In the genomic region with DNA sequence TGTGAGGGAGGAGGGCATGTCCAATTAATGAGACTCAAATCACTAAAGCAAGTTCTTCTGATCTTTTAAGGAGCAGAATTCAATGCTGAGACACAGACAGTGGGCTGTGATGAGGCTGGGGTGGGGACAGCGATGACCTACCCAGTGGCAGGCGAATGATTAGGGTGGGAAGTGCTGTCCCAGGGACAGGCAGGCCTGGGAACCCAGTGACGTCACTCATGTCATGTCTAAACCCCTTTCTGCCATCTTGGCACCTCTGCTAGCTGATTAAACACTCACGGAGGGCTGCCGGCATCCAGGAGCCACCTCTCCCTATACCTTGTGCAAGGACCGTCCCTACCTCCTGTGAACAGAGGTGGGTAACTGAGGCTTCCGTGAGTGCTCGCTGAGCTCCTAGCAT, we compare ENCODE assay signal across 23 cellular contexts.
"Had no signal": no experiment of that assay in that cellular context is flagged by ENCODE, and none has a peak within 500 bp of the region (broad histone marks: within the 10 kb centered on the region; RNA-seq: fewer than 3 reads in every experiment).

No MANE protein-coding gene starts in this region.

- H3K36me3 Mint-ChIP-seq: naive thymus-derived CD8-positive, alpha-beta T cell; neural progenitor cell; stimulated activated effector memory CD8-positive, alpha-beta T cell treated with anti-CD3 and anti-CD28 coated beads, Interleukin-12 subunit alpha, Interleukin-12 subunit beta, amount 100 ng/mL, for 72 hours had no signal

- H3K4me2 ChIP-seq: hepatocyte, neural progenitor cell had no signal

- H3K4me3 Mint-ChIP-seq: naive thymus-derived CD8-positive, alpha-beta T cell; neural progenitor cell; stimulated activated effector memory CD8-positive, alpha-beta T cell treated with anti-CD3 and anti-CD28 coated beads, Interleukin-12 subunit alpha, Interleukin-12 subunit beta, amount 100 ng/mL, for 72 hours had no signal

- H3K79me2 ChIP-seq: hepatocyte, parathyroid adenoma had no signal

- DNase-seq: central memory CD4-positive, alpha-beta T cell; dorsolateral prefrontal cortex; effector CD4-positive, alpha-beta T cell; foreskin fibroblast; heart left ventricle; kidney; naive thymus-derived CD8-positive, alpha-beta T cell; sigmoid colon; stimulated activated CD4-positive, alpha-beta T cell treated with anti-CD3 and anti-CD28 coated beads, Interleukin-2, amount 100 ng/mL, for 24 hours; stimulated activated CD4-positive, alpha-beta T cell treated with anti-CD3 and anti-CD28 coated beads, Interleukin-4, amount 100 ng/mL, for 24 hours; stimulated activated naive CD4-positive, alpha-beta T cell treated with Interleukin-2 at 50 U/mL for 16 hours; stomach; upper lobe of left lung had no signal

- H3K9me3 ChIP-seq: gastroesophageal sphincter, heart left ventricle, right atrium auricular region, sigmoid colon, stomach, thyroid gland, upper lobe of left lung had no signal

- H3K9ac ChIP-seq: neural progenitor cell, parathyroid adenoma had no signal

- ATAC-seq: gastroesophageal sphincter; heart left ventricle; left lobe of liver; naive thymus-derived CD8-positive, alpha-beta T cell; stimulated activated effector memory CD8-positive, alpha-beta T cell treated with anti-CD3 and anti-CD28 coated beads, Interleukin-12 subunit alpha, Interleukin-12 subunit beta, amount 100 ng/mL, for 72 hours had no signal

- H3K9me3 Mint-ChIP-seq: naive thymus-derived CD8-positive, alpha-beta T cell; stimulated activated effector memory CD8-positive, alpha-beta T cell treated with anti-CD3 and anti-CD28 coated beads, Interleukin-12 subunit alpha, Interleukin-12 subunit beta, amount 100 ng/mL, for 72 hours had no signal

- H3K4me1 ChIP-seq: gastroesophageal sphincter, heart left ventricle, neural progenitor cell, parathyroid adenoma, right atrium auricular region, sigmoid colon, stomach, thyroid gland, upper lobe of left lung had no signal

- H3K27ac Mint-ChIP-seq: naive thymus-derived CD8-positive, alpha-beta T cell; progenitor cell of endocrine pancreas; stimulated activated effector memory CD8-positive, alpha-beta T cell treated with anti-CD3 and anti-CD28 coated beads, Interleukin-12 subunit alpha, Interleukin-12 subunit beta, amount 100 ng/mL, for 72 hours had no signal

- H2AFZ ChIP-seq: hepatocyte, neural progenitor cell, parathyroid adenoma had no signal

- H3K36me3 ChIP-seq: gastroesophageal sphincter, heart left ventricle, neural progenitor cell, right atrium auricular region, sigmoid colon, stomach, thyroid gland, upper lobe of left lung had no signal

- H3K4me1 Mint-ChIP-seq: stimulated activated effector memory CD8-positive, alpha-beta T cell treated with anti-CD3 and anti-CD28 coated beads, Interleukin-12 subunit alpha, Interleukin-12 subunit beta, amount 100 ng/mL, for 72 hours had no signal

- H3K27ac ChIP-seq: dorsolateral prefrontal cortex, epithelial cell of prostate, gastroesophageal sphincter, heart left ventricle, hepatocyte, neural progenitor cell, parathyroid adenoma, right atrium auricular region, sigmoid colon, stomach, thyroid gland, upper lobe of left lung had no signal

- H3K27me3 ChIP-seq: hepatocyte, neural progenitor cell, right atrium auricular region, thyroid gland, upper lobe of left lung had no signal

- H3K4me3 ChIP-seq: dorsolateral prefrontal cortex, gastroesophageal sphincter, heart left ventricle, hepatocyte, neural progenitor cell, right atrium auricular region, sigmoid colon, stomach, thyroid gland, upper lobe of left lung had no signal
